In the genomic region with DNA sequence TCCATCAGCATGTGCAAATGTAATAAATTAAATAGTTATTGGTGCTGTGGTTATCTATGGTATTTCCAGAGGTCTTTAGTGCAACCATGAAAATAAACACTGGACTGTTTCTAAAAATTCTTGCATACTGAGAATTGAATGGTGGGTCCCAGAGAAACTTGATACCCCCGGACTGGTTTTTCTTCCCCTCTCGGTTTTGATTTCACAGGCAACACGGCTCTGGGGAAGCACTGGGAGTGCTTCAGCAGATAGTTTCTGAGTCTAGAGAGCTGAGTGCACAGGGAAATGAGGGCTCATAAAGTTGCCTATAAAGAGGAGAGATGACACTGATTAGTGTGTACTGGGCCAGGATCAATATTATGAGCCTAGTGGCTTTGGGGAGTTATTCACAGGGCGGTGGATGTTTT, we compare ENCODE assay signal across 14 cellular contexts.
A peak's percentile ranks its signal among the peaks of the same experiment; 100 is the strongest.
DNase-seq lines count a peak whose midpoint lies in the region; ATAC-seq and TF ChIP-seq lines count a peak whose summit lies in the region.
"Had no signal": no experiment of that assay in that cellular context is flagged by ENCODE, and none has a peak within 500 bp of the region (broad histone marks: within the 10 kb centered on the region; RNA-seq: fewer than 3 reads in every experiment).

No MANE protein-coding gene starts in this region.

- H2BK15ac ChIP-seq in IMR-90 (ENCODE audit: low read depth, low read length) = peak overlapping the region; percentile 24; the same call in 2 of the 3 replicates

- intact Hi-C loops in IMR-90 (cut with micrococcal nuclease) = no loop called here
- intact Hi-C loops in CD4-positive, alpha-beta memory T cell (cut with micrococcal nuclease) = no loop called here

- H3K4me3 ChIP-seq in IMR-90 (ENCODE audit: insufficient read depth, low read depth, low read length) = no peak overlapping the region
- H3K4me3 ChIP-seq in CD4-positive, alpha-beta memory T cell (ENCODE audit: low read length in 2 of 2) = no peak overlapping the region

- H3K4me1 Mint-ChIP-seq in CD4-positive, alpha-beta memory T cell = no peaks in the 10 kb centered on the region

- peak overlapping the region; percentile 90 for H2BK20ac ChIP-seq in IMR-90 (ENCODE audit: low read depth, low read length)

- no peak overlapping the region; the same call in 1 of the 2 replicates for H4K5ac ChIP-seq in IMR-90 (ENCODE audit: low read depth, low read length)

- no peak overlapping the region for H3K27ac ChIP-seq in IMR-90 (ENCODE audit: insufficient read depth, low read length)
- no peak overlapping the region for H3K27ac ChIP-seq in CD4-positive, alpha-beta memory T cell (ENCODE audit: low read depth, low read length)

- peaks cover 22% of the 10 kb centered on the region for H3K4me1 ChIP-seq in IMR-90 (ENCODE audit: control insufficient read depth, insufficient read depth, low read length)
- no peaks in the 10 kb centered on the region for H3K4me1 ChIP-seq in CD4-positive, alpha-beta memory T cell (ENCODE audit: insufficient read depth, low read length)

- TF ChIP-seq RAD21 in IMR-90 (IDR thresholded peaks at IDR 0.05; ENCODE audit: low read length) = no peak

- H3K56ac ChIP-seq in IMR-90 (ENCODE audit: extremely low read depth, insufficient read depth, low read length) = no peak overlapping the region; the same call in 1 of the 2 replicates

- H3K27ac Mint-ChIP-seq in CD4-positive, alpha-beta memory T cell = no peak overlapping the region
- H3K27ac Mint-ChIP-seq: progenitor cell of endocrine pancreas had no signal

- no peaks in the 10 kb centered on the region for H3K27me3 Mint-ChIP-seq in CD4-positive, alpha-beta memory T cell

- BruUV-seq in IMR-90 (replicated peaks; lab: Mats Ljungman, UMichigan) = no TSS peak

- no peak for TF ChIP-seq POLR2A in IMR-90 (IDR thresholded peaks at IDR 0.05; ENCODE audit: low read depth, low read length)

- no peaks in the 10 kb centered on the region for H3K9me3 ChIP-seq in IMR-90 (ENCODE audit: control insufficient read depth, insufficient read depth, low read length)
- no peaks in the 10 kb centered on the region for H3K9me3 ChIP-seq in CD4-positive, alpha-beta memory T cell (ENCODE audit: control insufficient read depth in 1 of 2, low read length in 2 of 2)

- H3K23ac ChIP-seq in IMR-90 (ENCODE audit: low read depth, low read length) = peak overlapping the region; percentile 77

- POLR2A ChIA-PET in IMR-90 (lab: Charles Lee; ENCODE audit: unreplicated experiment) = interaction anchor here (0.6 kb wide), 1 partner anchor 83 kb away, joined by 3 read pairs; no protein-coding TSS in a partner anchor
- POLR2A ChIA-PET in CD4-positive, alpha-beta memory T cell (lab: Charles Lee; ENCODE audit: partially characterized antibody) = no interaction called here

- dilution Hi-C loops in IMR-90 (cut with HindIII; ENCODE audit: low sequenced_read_pairs, unreplicated experiment) = no loop called here

- no peaks in the 10 kb centered on the region for H4K20me1 ChIP-seq in IMR-90 (ENCODE audit: insufficient read depth, low read length)

- H2AK9ac ChIP-seq in IMR-90 (replicated peaks; ENCODE audit: low read depth, low read length, poor library complexity) = no peak overlapping the region

- peak; percentile 82 for DNase-seq in IMR-90
- peak; percentile 71 for DNase-seq in left kidney (ENCODE audit: low read depth, low spot score)
- DNase-seq in CD4-positive, alpha-beta memory T cell = no peak
- no peak for DNase-seq in hippocampal formation (lab: John Stamatoyannopoulos, UW)
- DNase-seq in activated CD4-positive, alpha-beta T cell treated with anti-CD3 and anti-CD28 coated beads, Interleukin-2, amount 50 U/mL, for 1 hour = no peak
- DNase-seq: activated CD4-positive, alpha-beta T cell treated with anti-CD3 and anti-CD28 coated beads for 4 hours; activated gamma-delta T cell treated with Interleukin-2 at 50 U/mL for 16 hours; dermis blood vessel endothelial cell; mammary epithelial cell; NCI-H82 had no signal

- H3K9me1 ChIP-seq in IMR-90 (ENCODE audit: insufficient read depth, low read length) = peaks cover 15% of the 10 kb centered on the region

- H3K4me2 ChIP-seq in IMR-90 (ENCODE audit: low read depth, low read length) = peak overlapping the region; percentile 79

- peak overlapping the region; percentile 72 for H3K4ac ChIP-seq in IMR-90 (ENCODE audit: low read depth, low read length)

- H2BK120ac ChIP-seq in IMR-90 (ENCODE audit: low read depth, low read length) = peak overlapping the region; percentile 64

- H3K14ac ChIP-seq in IMR-90 (replicated peaks; ENCODE audit: low read depth, low read length) = peak overlapping the region; percentile 88

- ATAC-seq in GM18867 (IDR thresholded peaks at IDR 0.05; ENCODE audit: unreplicated experiment) = peak; percentile 65
- peak; percentile 80 for ATAC-seq in GM21717 (IDR thresholded peaks at IDR 0.05; ENCODE audit: unreplicated experiment)
- ATAC-seq in IMR-90 (ENCODE audit: low read depth) = peak; percentile 88
- no peak for ATAC-seq in GM18858 (IDR thresholded peaks at IDR 0.05; ENCODE audit: unreplicated experiment)

- no peak overlapping the region for H2AFZ ChIP-seq in IMR-90 (replicated peaks; ENCODE audit: low read length, poor library complexity)

- WGBS in IMR-90 (ENCODE audit: extremely low coverage in 2 of 2, insufficient read length in 1 of 2), 2 experiments = no CpG with 5 or more reads among the region's 4 CpGs

- peaks cover 0 to 3% (median 0%) of the 10 kb centered on the region in 8 donors for H3K9me3 Mint-ChIP-seq in CD4-positive, alpha-beta memory T cell

- no peak for TF ChIP-seq CTCF in IMR-90 (conservative IDR thresholded peaks at IDR 0.05; ENCODE audit: low read depth, low read length)

- H3K9ac ChIP-seq in IMR-90 (ENCODE audit: low read depth, low read length) = no peak overlapping the region

- H4K8ac ChIP-seq in IMR-90 (ENCODE audit: low read depth in 2 of 2, low read length in 2 of 2) = peak overlapping the region in 1 of 2 experiments; percentile 8; a peak in 1 of 4 replicates

- no peaks in the 10 kb centered on the region for H3K27me3 ChIP-seq in IMR-90 (ENCODE audit: control insufficient read depth, insufficient read depth, low read length)
- no peaks in the 10 kb centered on the region for H3K27me3 ChIP-seq in CD4-positive, alpha-beta memory T cell (ENCODE audit: insufficient read depth, low read length)

- H2BK5ac ChIP-seq in IMR-90 (ENCODE audit: low read depth, low read length, poor library complexity, severe bottlenecking) = no peak overlapping the region

- no peak overlapping the region; the same call in 1 of the 2 replicates for H3K18ac ChIP-seq in IMR-90 (ENCODE audit: low read depth, low read length)

- CTCF ChIA-PET in IMR-90 (lab: Yijun Ruan, JAX) = no interaction called here
- CTCF ChIA-PET in CD4-positive, alpha-beta memory T cell (lab: Charles Lee; ENCODE audit: partially characterized antibody) = no interaction called here

- 0 out of 2 replicates have a peak overlapping the region, but pooled peaks have one; percentile 16 for H2AK5ac ChIP-seq in IMR-90 (ENCODE audit: low read depth, low read length)

- in situ Hi-C loops in IMR-90 (cut with MboI; ENCODE audit: low sequenced_read_pairs) = no loop called here

- H3K36me3 ChIP-seq in IMR-90 (ENCODE audit: control insufficient read depth, insufficient read depth, low read length) = no peaks in the 10 kb centered on the region
- no peaks in the 10 kb centered on the region for H3K36me3 ChIP-seq in CD4-positive, alpha-beta memory T cell (ENCODE audit: insufficient read depth, low read length)

- H3K36me3 Mint-ChIP-seq in CD4-positive, alpha-beta memory T cell = no peaks in the 10 kb centered on the region

- H3K79me1 ChIP-seq in IMR-90 (ENCODE audit: low read depth in 1 of 2, low read length in 2 of 2) = no peaks in the 10 kb centered on the region

- H4K91ac ChIP-seq in IMR-90 (ENCODE audit: insufficient read depth, low read depth, low read length) = 0 out of 2 replicates have a peak overlapping the region, but pooled peaks have one; percentile 11

- no peak overlapping the region for H3K4me3 Mint-ChIP-seq in CD4-positive, alpha-beta memory T cell

TF ChIP-seq in IMR-90, 13 proteins besides CTCF, POLR2A, EP300 and RAD21:
- peak; percentile 84 for TF ChIP-seq BHLHE40 (IDR thresholded peaks at IDR 0.05; ENCODE audit: low read depth, low read length)
- TF ChIP-seq, protein P1, sequence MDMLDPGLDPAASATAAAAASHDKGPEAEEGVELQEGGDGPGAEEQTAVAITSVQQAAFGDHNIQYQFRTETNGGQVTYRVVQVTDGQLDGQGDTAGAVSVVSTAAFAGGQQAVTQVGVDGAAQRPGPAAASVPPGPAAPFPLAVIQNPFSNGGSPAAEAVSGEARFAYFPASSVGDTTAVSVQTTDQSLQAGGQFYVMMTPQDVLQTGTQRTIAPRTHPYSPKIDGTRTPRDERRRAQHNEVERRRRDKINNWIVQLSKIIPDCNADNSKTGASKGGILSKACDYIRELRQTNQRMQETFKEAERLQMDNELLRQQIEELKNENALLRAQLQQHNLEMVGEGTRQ (IDR thresholded peaks at IDR 0.05; ENCODE audit: low read depth, low read length) = no peak

Comparison
In these comparisons a context has a peak if more than half of its experiments do, and no peak if none do; other contexts are left out.
1. DNase-seq: peak in IMR-90 (single experiment) and left kidney (single experiment); none in CD4-positive, alpha-beta memory T cell (0 of 5), hippocampal formation (0 of 2) and activated CD4-positive, alpha-beta T cell treated with anti-CD3 and anti-CD28 coated beads, Interleukin-2, amount 50 U/mL, for 1 hour (single experiment).